In the genomic region with DNA sequence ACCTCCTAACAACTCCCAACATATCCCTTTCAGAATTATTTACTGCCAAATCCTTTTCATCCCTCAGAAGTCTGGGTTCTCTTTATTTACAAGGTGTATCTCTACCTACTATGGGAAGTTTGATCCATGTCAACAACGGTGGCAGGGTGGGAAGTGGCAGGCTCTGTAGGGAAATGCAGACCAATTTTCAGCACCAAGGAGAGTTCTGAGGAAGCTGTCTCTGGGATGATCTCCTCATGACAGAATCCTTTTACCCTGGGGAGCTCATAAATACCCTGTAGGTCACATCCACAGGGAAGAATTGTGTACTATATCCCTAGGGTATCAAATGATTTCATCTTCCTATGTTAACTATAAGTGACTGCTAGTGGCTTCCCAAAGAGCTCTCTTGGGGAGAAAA, we compare ENCODE assay signal across 17 cellular contexts.
DNase-seq lines count a peak whose midpoint lies in the region; ATAC-seq, FAIRE-seq and TF ChIP-seq lines count a peak whose summit lies in the region.
"Had no signal": no experiment of that assay in that cellular context is flagged by ENCODE, and none has a peak within 500 bp of the region (broad histone marks: within the 10 kb centered on the region; RNA-seq: fewer than 3 reads in every experiment).

No MANE protein-coding gene starts in this region.

- H2AFZ ChIP-seq in mammary epithelial cell (ENCODE audit: low read depth, low read length) = no peak overlapping the region

- H3K9me3 ChIP-seq in mammary epithelial cell (replicated peaks; ENCODE audit: insufficient read depth, low read length) = no peaks in the 10 kb centered on the region
- H3K9me3 ChIP-seq: stomach had no signal

- in situ Hi-C loops in T47D (cut with HindIII; ENCODE audit: low pct_unique_long_range_greater_than_20kb, low sequenced_read_pairs) (no loop called here), mammary epithelial cell (cut with MboI; ENCODE audit: low sequenced_read_pairs in 2 of 2) (no loop called here)

- H3K27me3 ChIP-seq in mammary epithelial cell (ENCODE audit: insufficient read depth, low read length) = no peaks in the 10 kb centered on the region

- intact Hi-C loops in mammary epithelial cell (cut with micrococcal nuclease) = no loop called here

- H3K4me2 ChIP-seq in mammary epithelial cell (ENCODE audit: insufficient read depth, low read depth, low read length) = no peak overlapping the region

- CTCF ChIA-PET in mammary epithelial cell (lab: Charles Lee; ENCODE audit: low non-redundant PET) = no interaction called here

- ATAC-seq in HG03432 (IDR thresholded peaks at IDR 0.05; ENCODE audit: unreplicated experiment) = no peak

- H3K27ac ChIP-seq in mammary epithelial cell (ENCODE audit: insufficient read depth, low read depth, low read length) = no peak overlapping the region
- H3K27ac ChIP-seq: stomach had no signal

- H3K36me3 ChIP-seq in mammary epithelial cell (ENCODE audit: insufficient read depth, low read length) = no peaks in the 10 kb centered on the region
- H3K36me3 ChIP-seq: MG63, stomach had no signal

- no peak for FAIRE-seq in urothelium cell line (lab: Jason Lieb, UNC)
- FAIRE-seq: small intestine had no signal

- WGBS in mammary epithelial cell (ENCODE audit: low coverage, missing lambda C conversion rate) = 19% methylated on average over 1 of the region's 1 CpG

- DNase-seq in T47D (ENCODE audit: low read depth in 1 of 2, low spot score in 1 of 2) = peak; percentile 51 to 71
- no peak for DNase-seq in mammary epithelial cell
- peak; percentile 33 for DNase-seq in epithelial cell of esophagus (ENCODE audit: low read depth)
- DNase-seq in urothelium cell line (ENCODE audit: low spot score) = peak; percentile 42
- no peak for DNase-seq in SHP77 treated with DMSO at 0.1 percent for 48 hours (lab: John Stamatoyannopoulos, UW)
- DNase-seq in NCI-H2029 (lab: John Stamatoyannopoulos, UW) = no peak
- DNase-seq: activated CD4-positive, CD25-positive, alpha-beta regulatory T cell; cerebellar nuclear complex; DMS 273 treated with DMSO at 0.1 percent for 48 hours; MG63; midbrain; NCI-H2227 treated with DMSO at 0.1 percent for 48 hours; occipital lobe; small intestine; stomach had no signal

- H3K4me1 ChIP-seq in mammary epithelial cell (ENCODE audit: insufficient read depth, low read length) = no peaks in the 10 kb centered on the region
- H3K4me1 ChIP-seq: stomach had no signal

- no peaks in the 10 kb centered on the region for H3K79me2 ChIP-seq in mammary epithelial cell (ENCODE audit: insufficient read depth, low read length)

- TF ChIP-seq CTCF in mammary epithelial cell (conservative IDR thresholded peaks at IDR 0.05 in 1 of 2, IDR thresholded peaks at IDR 0.05 in 1 of 2; ENCODE audit: extremely low read depth in 1 of 2, insufficient read depth in 1 of 2, low read depth in 1 of 2, low read length in 2 of 2) = no peak
- TF ChIP-seq CTCF in epithelial cell of esophagus (IDR thresholded peaks at IDR 0.05; ENCODE audit: insufficient read depth, low read depth, low read length, missing control alignments) = no peak

- no peak overlapping the region for H3K4me3 ChIP-seq in mammary epithelial cell (replicated peaks in 1 of 3; ENCODE audit: insufficient read depth in 1 of 3, low read depth in 2 of 3, low read length in 3 of 3)
- no peak overlapping the region for H3K4me3 ChIP-seq in epithelial cell of esophagus (ENCODE audit: low read length)
- H3K4me3 ChIP-seq: MG63, stomach had no signal

- H3K9ac ChIP-seq in mammary epithelial cell (ENCODE audit: insufficient read depth, low read length) = no peak overlapping the region

- dilution Hi-C loops in mammary epithelial cell (cut with HindIII; ENCODE audit: low sequenced_read_pairs) = no loop called here

- no TSS peak for BruUV-seq in mammary epithelial cell (replicated peaks; lab: Mats Ljungman, UMichigan)

- H4K20me1 ChIP-seq in mammary epithelial cell (ENCODE audit: insufficient read depth, low read length) = no peaks in the 10 kb centered on the region

TF ChIP-seq in PFSK-1, 5 proteins besides CTCF, POLR2A, EP300 and RAD21:
- TF ChIP-seq TAF1 (IDR thresholded peaks at IDR 0.05; ENCODE audit: borderline replicate concordance, insufficient read depth, low read length) = no peak
- TF ChIP-seq, protein P1, sequence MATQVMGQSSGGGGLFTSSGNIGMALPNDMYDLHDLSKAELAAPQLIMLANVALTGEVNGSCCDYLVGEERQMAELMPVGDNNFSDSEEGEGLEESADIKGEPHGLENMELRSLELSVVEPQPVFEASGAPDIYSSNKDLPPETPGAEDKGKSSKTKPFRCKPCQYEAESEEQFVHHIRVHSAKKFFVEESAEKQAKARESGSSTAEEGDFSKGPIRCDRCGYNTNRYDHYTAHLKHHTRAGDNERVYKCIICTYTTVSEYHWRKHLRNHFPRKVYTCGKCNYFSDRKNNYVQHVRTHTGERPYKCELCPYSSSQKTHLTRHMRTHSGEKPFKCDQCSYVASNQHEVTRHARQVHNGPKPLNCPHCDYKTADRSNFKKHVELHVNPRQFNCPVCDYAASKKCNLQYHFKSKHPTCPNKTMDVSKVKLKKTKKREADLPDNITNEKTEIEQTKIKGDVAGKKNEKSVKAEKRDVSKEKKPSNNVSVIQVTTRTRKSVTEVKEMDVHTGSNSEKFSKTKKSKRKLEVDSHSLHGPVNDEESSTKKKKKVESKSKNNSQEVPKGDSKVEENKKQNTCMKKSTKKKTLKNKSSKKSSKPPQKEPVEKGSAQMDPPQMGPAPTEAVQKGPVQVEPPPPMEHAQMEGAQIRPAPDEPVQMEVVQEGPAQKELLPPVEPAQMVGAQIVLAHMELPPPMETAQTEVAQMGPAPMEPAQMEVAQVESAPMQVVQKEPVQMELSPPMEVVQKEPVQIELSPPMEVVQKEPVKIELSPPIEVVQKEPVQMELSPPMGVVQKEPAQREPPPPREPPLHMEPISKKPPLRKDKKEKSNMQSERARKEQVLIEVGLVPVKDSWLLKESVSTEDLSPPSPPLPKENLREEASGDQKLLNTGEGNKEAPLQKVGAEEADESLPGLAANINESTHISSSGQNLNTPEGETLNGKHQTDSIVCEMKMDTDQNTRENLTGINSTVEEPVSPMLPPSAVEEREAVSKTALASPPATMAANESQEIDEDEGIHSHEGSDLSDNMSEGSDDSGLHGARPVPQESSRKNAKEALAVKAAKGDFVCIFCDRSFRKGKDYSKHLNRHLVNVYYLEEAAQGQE (IDR thresholded peaks at IDR 0.05; ENCODE audit: insufficient read depth in 1 of 2, low read depth in 2 of 2, low read length in 2 of 2) = peak; percentile 85 to 94
- no peak for TF ChIP-seq FOXP2 (optimal IDR thresholded peaks at IDR 0.05; ENCODE audit: borderline replicate concordance, extremely low read depth, extremely low read length, insufficient read depth)
- no peak for TF ChIP-seq SIN3A (IDR thresholded peaks at IDR 0.05; ENCODE audit: borderline replicate concordance, insufficient read depth, low read length)
- TF ChIP-seq POLR2AphosphoS5 (IDR thresholded peaks at IDR 0.05; ENCODE audit: low read depth, low read length) = no peak

Comparison
In these comparisons a context has a peak if more than half of its experiments do, and no peak if none do; other contexts are left out.
1. DNase-seq: peak in T47D (2 of 2), epithelial cell of esophagus (single experiment) and urothelium cell line (single experiment); none in mammary epithelial cell (single experiment), SHP77 treated with DMSO at 0.1 percent for 48 hours (single experiment) and NCI-H2029 (single experiment).